In genomic region chr7:153084283-153084682, GRCh38 we compare ENCODE assay signal across 29 cellular contexts.
"Had no signal": no experiment of that assay in that cellular context is flagged by ENCODE, and none has a peak within 500 bp of the region (broad histone marks: within the 10 kb centered on the region; RNA-seq: fewer than 3 reads in every experiment).

No MANE protein-coding gene starts in this region.

- H3K27ac Mint-ChIP-seq: activated B cell treated with CpG ODN at 0.5 μM for 24 hours; activated CD8-positive, alpha-beta T cell treated with anti-CD3 and anti-CD28 coated beads for 36 hours; activated naive CD4-positive, alpha-beta T cell treated with anti-CD3 and anti-CD28 coated beads, Interleukin-2, amount 50 U/mL, for 24 hours; activated naive CD8-positive, alpha-beta T cell treated with anti-CD3 and anti-CD28 coated beads, Interleukin-2, amount 10 ng/mL, durations not matched to agents 7 days and 5 days; activated T-cell treated with anti-CD3 and anti-CD28 coated beads, Interleukin-2, amount 50 U/mL, for 24 hours; activated T-helper 2 cell treated with anti-CD3 and anti-CD28 coated beads, Interferon-gamma antibody, Interleukin-2, Interleukin-4, amounts not matched to agents 10 μg/mL and 5 μg/mL and 100 μg/mL, durations not matched to agents 14 hours and 24 hours and 36 hours; T-helper 1 cell treated with Interleukin-12 subunit alpha and Interleukin-12 subunit beta and Interleukin-4 antibody, amounts not matched to agents 30 μg/mL and 1 μg/mL, for 36 hours; T-helper 2 cell treated with Interferon-gamma antibody and Interleukin-4, amounts not matched to agents 5 μg/mL and 100 μg/mL, for 36 hours had no signal

- H3K36me3 Mint-ChIP-seq: activated naive CD4-positive, alpha-beta T cell treated with anti-CD3 and anti-CD28 coated beads, Interleukin-2, amount 50 U/mL, for 24 hours; activated naive CD8-positive, alpha-beta T cell treated with anti-CD3 and anti-CD28 coated beads, Interleukin-2, amount 10 ng/mL, durations not matched to agents 7 days and 5 days had no signal

- H3K9me3 Mint-ChIP-seq: activated B cell treated with CpG ODN at 0.5 μM for 24 hours; activated CD8-positive, alpha-beta T cell treated with anti-CD3 and anti-CD28 coated beads for 36 hours; activated naive CD4-positive, alpha-beta T cell treated with anti-CD3 and anti-CD28 coated beads, Interleukin-2, amount 50 U/mL, for 24 hours; activated naive CD8-positive, alpha-beta T cell treated with anti-CD3 and anti-CD28 coated beads, Interleukin-2, amount 10 ng/mL, durations not matched to agents 7 days and 5 days; activated T-cell treated with anti-CD3 and anti-CD28 coated beads, Interleukin-2, amount 50 U/mL, for 24 hours; activated T-helper 2 cell treated with anti-CD3 and anti-CD28 coated beads, Interferon-gamma antibody, Interleukin-2, Interleukin-4, amounts not matched to agents 10 μg/mL and 5 μg/mL and 100 μg/mL, durations not matched to agents 14 hours and 24 hours and 36 hours; T-helper 1 cell treated with Interleukin-12 subunit alpha and Interleukin-12 subunit beta and Interleukin-4 antibody, amounts not matched to agents 30 μg/mL and 1 μg/mL, for 36 hours; T-helper 2 cell treated with Interferon-gamma antibody and Interleukin-4, amounts not matched to agents 5 μg/mL and 100 μg/mL, for 36 hours had no signal

- H3K27me3 Mint-ChIP-seq: activated B cell treated with CpG ODN at 0.5 μM for 24 hours; activated CD8-positive, alpha-beta T cell treated with anti-CD3 and anti-CD28 coated beads for 36 hours; activated naive CD8-positive, alpha-beta T cell treated with anti-CD3 and anti-CD28 coated beads, Interleukin-2, amount 10 ng/mL, durations not matched to agents 7 days and 5 days; activated T-cell treated with anti-CD3 and anti-CD28 coated beads, Interleukin-2, amount 50 U/mL, for 24 hours; central memory CD8-positive, alpha-beta T cell had no signal

- H3K4me3 Mint-ChIP-seq: activated B cell treated with CpG ODN at 0.5 μM for 24 hours; activated CD8-positive, alpha-beta T cell treated with anti-CD3 and anti-CD28 coated beads for 36 hours; activated naive CD4-positive, alpha-beta T cell treated with anti-CD3 and anti-CD28 coated beads, Interleukin-2, amount 50 U/mL, for 24 hours; activated naive CD8-positive, alpha-beta T cell treated with anti-CD3 and anti-CD28 coated beads, Interleukin-2, amount 10 ng/mL, durations not matched to agents 7 days and 5 days; activated T-cell treated with anti-CD3 and anti-CD28 coated beads, Interleukin-2, amount 50 U/mL, for 24 hours; central memory CD8-positive, alpha-beta T cell; T-helper 1 cell treated with Interleukin-12 subunit alpha and Interleukin-12 subunit beta and Interleukin-4 antibody, amounts not matched to agents 30 μg/mL and 1 μg/mL, for 36 hours; T-helper 2 cell treated with Interferon-gamma antibody and Interleukin-4, amounts not matched to agents 5 μg/mL and 100 μg/mL, for 36 hours had no signal

- ATAC-seq: activated CD8-positive, alpha-beta T cell treated with anti-CD3 and anti-CD28 coated beads for 36 hours; K562; PC-3 had no signal

- H3K4me1 Mint-ChIP-seq: activated B cell treated with CpG ODN at 0.5 μM for 24 hours; activated naive CD4-positive, alpha-beta T cell treated with anti-CD3 and anti-CD28 coated beads, Interleukin-2, amount 50 U/mL, for 24 hours; activated naive CD8-positive, alpha-beta T cell treated with anti-CD3 and anti-CD28 coated beads, Interleukin-2, amount 10 ng/mL, durations not matched to agents 7 days and 5 days; central memory CD8-positive, alpha-beta T cell had no signal

- DNase-seq: activated B cell treated with CpG ODN at 0.5 μM for 24 hours; activated CD4-positive, alpha-beta T cell treated with anti-CD3 and anti-CD28 coated beads for 1 hour; activated CD4-positive, alpha-beta T cell treated with anti-CD3 and anti-CD28 coated beads for 48 hours; activated CD8-positive, alpha-beta T cell treated with anti-CD3 and anti-CD28 coated beads for 36 hours; activated gamma-delta T cell; activated naive CD4-positive, alpha-beta T cell treated with Interleukin-2 at 50 U/mL for 16 hours; activated naive CD8-positive, alpha-beta T cell treated with anti-CD3 and anti-CD28 coated beads, Interleukin-2, amount 10 ng/mL, durations not matched to agents 7 days and 5 days; activated T-cell treated with anti-CD3 and anti-CD28 coated beads, Interleukin-2, amount 50 U/mL, for 24 hours; amygdala; NCI-H1105; NCI-H1436; NCI-H1694; NCI-H1930; NCI-H2081 treated with DMSO at 0.1 percent for 48 hours; NCI-H2171 treated with DMSO at 0.1 percent for 48 hours; NCI-H2227 treated with DMSO at 0.1 percent for 48 hours; NCI-H524 treated with DMSO at 0.1 percent for 48 hours; NK-92 treated with Interleukin-12 subunit alpha and Interleukin-12 subunit beta, amount 100 ng/mL, for 24 hours; PC-3; Peyer's patch; RPMI8226; SHP77 treated with DMSO at 0.1 percent for 48 hours; SK-N-SH had no signal
